9 cellular contexts compared by ENCODE assay signal in genomic region chr2:74001781-74002514, GRCh38. TPM values are rescaled to one million over a fixed set of nuclear protein-coding genes. Genes with fewer than 3 reads are reported as not detected.
A peak's percentile ranks its signal among the peaks of the same experiment; 100 is the strongest.
DNase-seq lines count a peak whose midpoint lies in the region; ATAC-seq and TF ChIP-seq lines count a peak whose summit lies in the region.
"Had no signal": no experiment of that assay in that cellular context is flagged by ENCODE, and none has a peak within 500 bp of the region (broad histone marks: within the 10 kb centered on the region; RNA-seq: fewer than 3 reads in every experiment).

No MANE protein-coding gene starts in this region.

- peak overlapping the region; percentile 53 to 64 for H3K4me3 ChIP-seq in right atrium auricular region
- peak overlapping the region; percentile 59 to 69 for H3K4me3 ChIP-seq in ascending aorta
- H3K4me3 ChIP-seq in mesodermal cell (ENCODE audit: extremely low read depth, insufficient read depth, low read length, poor library complexity, severe bottlenecking): peak overlapping the region; percentile 62

- H3K36me3 ChIP-seq in right atrium auricular region: no peaks in the 10 kb centered on the region
- H3K36me3 ChIP-seq in ascending aorta: no peaks in the 10 kb centered on the region
- peaks cover 17% of the 10 kb centered on the region for H3K36me3 ChIP-seq in mesodermal cell (ENCODE audit: control insufficient read depth, insufficient read depth, low read length)

- intact Hi-C loops in Right ventricle myocardium inferior (cut with DNase I) (loop anchor here (2.0 to 5.0 kb wide), 2 partner anchors 31 to 75 kb away; partner anchors contain the start of gene DGUOK), ascending aorta (cut with DNase I) (loop anchor here (1.0 to 5.0 kb wide), 3 partner anchors 75 to 390 kb away; partner anchors contain the start of gene DGUOK)

- ATAC-seq in Right ventricle myocardium inferior: no peak
- ATAC-seq in HG03103 (IDR thresholded peaks at IDR 0.05; ENCODE audit: low read depth, unreplicated experiment): peak; percentile 40

- DNase-seq in right atrium auricular region (ENCODE audit: low spot score): no peak
- DNase-seq in Right ventricle myocardium inferior (ENCODE audit: missing footprints): no peak
- DNase-seq in ascending aorta (ENCODE audit: low spot score in 2 of 2): no peak
- DNase-seq in HT-29 (ENCODE audit: low spot score): no peak
- no peak for DNase-seq in UCSD-AML1 (lab: John Stamatoyannopoulos, UW; ENCODE audit: unreplicated experiment)
- no peak for DNase-seq in SIG-M5 treated with dmso at 0.1 percent for 504 hours (lab: John Stamatoyannopoulos, UW; ENCODE audit: unreplicated experiment)

- no peaks in the 10 kb centered on the region for H3K27me3 ChIP-seq in right atrium auricular region
- no peaks in the 10 kb centered on the region for H3K27me3 ChIP-seq in ascending aorta

- 12 to 16% methylated on average over 10 to 14 of the region's 24 CpGs for WGBS in mesodermal cell (ENCODE audit: insufficient coverage in 2 of 2), 2 experiments

- no peaks in the 10 kb centered on the region for H3K9me3 ChIP-seq in right atrium auricular region
- no peaks in the 10 kb centered on the region for H3K9me3 ChIP-seq in ascending aorta
- H3K9me3 ChIP-seq in mesodermal cell (ENCODE audit: control insufficient read depth, low read length): no peaks in the 10 kb centered on the region

- peak overlapping the region; percentile 17 to 45 for H3K27ac ChIP-seq in right atrium auricular region
- H3K27ac ChIP-seq in ascending aorta: peak overlapping the region; percentile 15 to 48
- no peak overlapping the region for H3K27ac ChIP-seq in mesodermal cell (ENCODE audit: low read depth, low read length, severe bottlenecking)
- H3K27ac ChIP-seq: epithelial cell of prostate had no signal

- TF ChIP-seq CTCF in right atrium auricular region (IDR thresholded peaks at IDR 0.05) (no peak), ascending aorta (IDR thresholded peaks at IDR 0.05) (no peak)

- H3K4me1 ChIP-seq in right atrium auricular region (peaks cover 0 to 68% of the 10 kb centered on the region in 2 donors), ascending aorta (peaks cover 0 to 21% of the 10 kb centered on the region in 2 donors), mesodermal cell (ENCODE audit: control insufficient read depth, insufficient read depth, low read length, poor library complexity, severe bottlenecking) (peaks cover 55% of the 10 kb centered on the region)

RNA-seq across cellular contexts. Expression of gene TET3, which starts 17.2 kb away (rescaled TPM):
- 1 to 10 TPM; 1.9 to 3.9 TPM for total RNA-seq in right atrium auricular region
- 2.6 TPM for total RNA-seq in Right ventricle myocardium inferior
- total RNA-seq in ascending aorta: 22.7 TPM
- 7.4 TPM for polyA plus RNA-seq in mesodermal cell (2013, experiment 1 of 2)
- polyA plus RNA-seq in mesodermal cell (2013, experiment 2 of 2): 6.6 TPM
- total RNA-seq in HT-29 (2014; rRNA removed; shearing (Covaris generic)): 11.7 and 13.3 TPM in 2 replicates
